10 cellular contexts compared by ENCODE assay signal in genomic region chr9:121217609-121218292, GRCh38. TPM values are rescaled to one million over a fixed set of nuclear protein-coding genes. Genes with fewer than 3 reads are reported as not detected.
DNase-seq lines count a peak whose midpoint lies in the region; ATAC-seq and TF ChIP-seq lines count a peak whose summit lies in the region.
"Had no signal": no experiment of that assay in that cellular context is flagged by ENCODE, and none has a peak within 500 bp of the region (broad histone marks: within the 10 kb centered on the region; RNA-seq: fewer than 3 reads in every experiment).

No MANE protein-coding gene starts in this region.

- H4K20me1 ChIP-seq in PC-3 (ENCODE audit: low read length): no peaks in the 10 kb centered on the region

- no peaks in the 10 kb centered on the region for H3F3A ChIP-seq in PC-3 (ENCODE audit: low read length, unreplicated experiment)

- CTCF ChIA-PET in PC-3 (lab: Charles Lee): no interaction called here

- intact Hi-C loops in PC-3 (cut with micrococcal nuclease): no loop called here

- no peaks in the 10 kb centered on the region for H3K27me3 ChIP-seq in PC-3 (ENCODE audit: low read length)

- POLR2A ChIA-PET in PC-3 (lab: Charles Lee; ENCODE audit: unreplicated experiment): no interaction called here

- H3K9me3 ChIP-seq in PC-3 (ENCODE audit: low read length): no peaks in the 10 kb centered on the region

- no peaks in the 10 kb centered on the region for H3K9me2 ChIP-seq in PC-3 (replicated peaks; ENCODE audit: low read length)

- no peak overlapping the region for H3K9ac ChIP-seq in PC-3 (ENCODE audit: low read length)

- no peak for TF ChIP-seq CTCF in PC-3 (conservative IDR thresholded peaks at IDR 0.05; ENCODE audit: low read depth, low read length)

- no peaks in the 10 kb centered on the region for H3K36me3 ChIP-seq in PC-3 (ENCODE audit: low read depth, low read length)

- no peak overlapping the region for H3K4me2 ChIP-seq in PC-3 (ENCODE audit: low read length)

- ATAC-seq in GM19023 (IDR thresholded peaks at IDR 0.05; ENCODE audit: unreplicated experiment): peak; percentile 72
- ATAC-seq in HG02852 (IDR thresholded peaks at IDR 0.05; ENCODE audit: unreplicated experiment): peak; percentile 91
- ATAC-seq in PC-3: no peak

- no peaks in the 10 kb centered on the region for H3K79me2 ChIP-seq in PC-3 (ENCODE audit: low read length)

- no peak overlapping the region for H3K4me3 ChIP-seq in PC-3 (ENCODE audit: low read length)

- DNase-seq in Daoy (ENCODE audit: low read depth): peak; percentile 76
- DNase-seq in PC-3: peak; percentile 51
- DNase-seq in stimulated activated CD4-positive, alpha-beta T cell treated with anti-CD3 and anti-CD28 coated beads, Interleukin-4, amount 100 ng/mL, for 4 hours: no peak
- DNase-seq in midbrain (lab: John Stamatoyannopoulos, UW): no peak
- no peak for DNase-seq in NCI-H226
- DNase-seq in A172 (ENCODE audit: low spot score): no peak
- DNase-seq: activated T-cell treated with anti-CD3 and anti-CD28 coated beads, Interleukin-2, amount 50 U/mL, for 48 hours; NCI-H2171 treated with DMSO at 0.1 percent for 48 hours had no signal

- H3K27ac ChIP-seq in PC-3 (ENCODE audit: low read length): no peak overlapping the region

- no TSS peak for BruUV-seq in PC-3 (replicated peaks; lab: Mats Ljungman, UMichigan)

- no peak overlapping the region for H2AFZ ChIP-seq in PC-3 (ENCODE audit: low read length)

- H3K4me1 ChIP-seq in PC-3 (ENCODE audit: insufficient read depth, low read length): no peaks in the 10 kb centered on the region

RNA-seq across cellular contexts. Expression of gene RAB14, which starts 16.1 kb away (rescaled TPM):
- 25.4 and 27.6 TPM in 2 replicates for total RNA-seq in Daoy (2014; rRNA removed; shearing (Covaris generic))
- total RNA-seq in PC-3 (2014; rRNA removed): 13.8 and 14.9 TPM in 2 replicates
- 39.4 and 39.5 TPM in 2 replicates for total RNA-seq in A172 (2014; rRNA removed; shearing (Covaris generic))

RNA-seq across cellular contexts. Expression of gene GSN, which starts 50.2 kb away (rescaled TPM):
- 94.4 and 95.2 TPM in 2 replicates for total RNA-seq in Daoy (2014; rRNA removed; shearing (Covaris generic))
- 36.5 and 40.3 TPM in 2 replicates for total RNA-seq in PC-3 (2014; rRNA removed)
- 162 and 164 TPM in 2 replicates for total RNA-seq in A172 (2014; rRNA removed; shearing (Covaris generic))

Comparison
In these comparisons a context has a peak if more than half of its experiments do, and no peak if none do; other contexts are left out.
1. DNase-seq: peak in Daoy (single experiment) and PC-3 (single experiment); none in stimulated activated CD4-positive, alpha-beta T cell treated with anti-CD3 and anti-CD28 coated beads, Interleukin-4, amount 100 ng/mL, for 4 hours (0 of 2), midbrain (single experiment), NCI-H226 (single experiment) and A172 (single experiment).